8 cellular contexts compared by ENCODE assay signal in genomic region chr1:145858937-145859490, GRCh38. TPM values are rescaled to one million over a fixed set of nuclear protein-coding genes. Genes with fewer than 3 reads are reported as not detected.
DNase-seq lines count a peak whose midpoint lies in the region; ATAC-seq and TF ChIP-seq lines count a peak whose summit lies in the region.

PIAS3 (minus strand) TSS chr1:145859081; CDS start chr1:145858990, 91 bp downstream.

- dilution Hi-C loops in mammary epithelial cell (cut with HindIII; ENCODE audit: low sequenced_read_pairs) = no loop called here

- H3K9me3 ChIP-seq in mammary epithelial cell (replicated peaks; ENCODE audit: insufficient read depth, low read length) (no peaks in the 10 kb centered on the region), smooth muscle cell (replicated peaks; ENCODE audit: low read depth) (no peaks in the 10 kb centered on the region)

- H3K79me2 ChIP-seq in mammary epithelial cell (ENCODE audit: insufficient read depth, low read length) (peaks cover 26% of the 10 kb centered on the region), smooth muscle cell (ENCODE audit: low read depth) (peaks cover 12% of the 10 kb centered on the region)

- H3K4me2 ChIP-seq in mammary epithelial cell (ENCODE audit: insufficient read depth, low read depth, low read length) (peak within 1 kb of the TSS; percentile 86), smooth muscle cell (peak within 1 kb of the TSS; percentile 91)

- 2% methylated on average over 23 of the region's 36 CpGs for WGBS in mammary epithelial cell (ENCODE audit: low coverage, missing lambda C conversion rate)
- WGBS in smooth muscle cell (ENCODE audit: low lambda C conversion rate) = 1% methylated on average over 24 of the region's 36 CpGs

- in situ Hi-C loops in ACHN (cut with HindIII; ENCODE audit: low pct_ligation_motif_present, low pct_unique_long_range_greater_than_20kb, low sequenced_read_pairs) (no loop called here), mammary epithelial cell (cut with MboI; ENCODE audit: low sequenced_read_pairs in 2 of 2) (loop anchor here in 1 of 2 donors (5.0 kb wide), 1 partner anchor 153 kb away; no protein-coding TSS in a partner anchor)

- ATAC-seq in GM18870 (IDR thresholded peaks at IDR 0.05; ENCODE audit: unreplicated experiment) (peak; percentile 42), HG03108 (IDR thresholded peaks at IDR 0.05; ENCODE audit: unreplicated experiment) (peak; percentile 85)

- H3K36me3 ChIP-seq in mammary epithelial cell (ENCODE audit: insufficient read depth, low read length) (peaks cover 3% of the 10 kb centered on the region), smooth muscle cell (ENCODE audit: low read depth) (peaks cover 4% of the 10 kb centered on the region)

- H3K27ac ChIP-seq in mammary epithelial cell (ENCODE audit: insufficient read depth, low read depth, low read length) (peak within 1 kb of the TSS; percentile 29), smooth muscle cell (ENCODE audit: low read depth) (peak within 1 kb of the TSS; percentile 60)

- no TSS peak for BruUV-seq in mammary epithelial cell (replicated peaks; lab: Mats Ljungman, UMichigan)

- H3K9ac ChIP-seq in mammary epithelial cell (ENCODE audit: insufficient read depth, low read length) (peak within 1 kb of the TSS; percentile 75), smooth muscle cell (ENCODE audit: low read depth) (peak within 1 kb of the TSS; percentile 84)

- H3F3A ChIP-seq in smooth muscle cell (ENCODE audit: low read depth) = peaks cover 6% of the 10 kb centered on the region

- CTCF ChIA-PET in mammary epithelial cell (lab: Charles Lee; ENCODE audit: low non-redundant PET) = interaction anchor here (0.6 to 1.6 kb wide), 4 partner anchors 9 to 72 kb away, joined by 3 to 13 read pairs (median 6); no protein-coding TSS in a partner anchor

- H3K27me3 ChIP-seq in mammary epithelial cell (ENCODE audit: insufficient read depth, low read length) (no peaks in the 10 kb centered on the region), smooth muscle cell (ENCODE audit: low read depth) (no peaks in the 10 kb centered on the region)

- peaks cover 13% of the 10 kb centered on the region for H3K4me1 ChIP-seq in mammary epithelial cell (ENCODE audit: insufficient read depth, low read length)
- no peaks in the 10 kb centered on the region for H3K4me1 ChIP-seq in smooth muscle cell (ENCODE audit: low read depth)

- DNase-seq in ACHN (peak; percentile 95), NCI-H2196 (lab: John Stamatoyannopoulos, UW; ENCODE audit: unreplicated experiment) (peak; percentile 93), mammary epithelial cell (peak; percentile 93), iPS-NIHi7 (ENCODE audit: extremely low spot score) (peak; percentile 97), smooth muscle cell (lab: John Stamatoyannopoulos, UW; ENCODE audit: unreplicated experiment) (peak; percentile 84)

- intact Hi-C loops in mammary epithelial cell (cut with micrococcal nuclease) = loop anchor here (1.0 kb wide), 2 partner anchors 26 to 62 kb away; partner anchors contain the start of gene ANKRD35

- TF ChIP-seq CTCF in WI38 (IDR thresholded peaks at IDR 0.05; ENCODE audit: low read depth, low read length) (no peak), mammary epithelial cell (conservative IDR thresholded peaks at IDR 0.05 in 1 of 2, IDR thresholded peaks at IDR 0.05 in 1 of 2; ENCODE audit: extremely low read depth in 1 of 2, insufficient read depth in 1 of 2, low read depth in 1 of 2, low read length in 2 of 2) (no peak), smooth muscle cell (IDR thresholded peaks at IDR 0.05; ENCODE audit: borderline replicate concordance, insufficient read depth, poor library complexity, severe bottlenecking) (no peak)

- no peaks in the 10 kb centered on the region for H4K20me1 ChIP-seq in mammary epithelial cell (ENCODE audit: insufficient read depth, low read length)
- peaks cover 24% of the 10 kb centered on the region for H4K20me1 ChIP-seq in smooth muscle cell (ENCODE audit: low read depth)

- H2AFZ ChIP-seq in mammary epithelial cell (ENCODE audit: low read depth, low read length) (peak within 1 kb of the TSS; percentile 82), smooth muscle cell (ENCODE audit: low read depth) (peak within 1 kb of the TSS; percentile 91)

- H3K4me3 ChIP-seq in WI38 (ENCODE audit: low read depth, low read length) (peak within 1 kb of the TSS; percentile 95), mammary epithelial cell (replicated peaks in 1 of 3; ENCODE audit: insufficient read depth in 1 of 3, low read depth in 2 of 3, low read length in 3 of 3) (peak within 1 kb of the TSS; percentile 56 to 94 (median 80)), smooth muscle cell (peak within 1 kb of the TSS; percentile 96)

RNA-seq across cellular contexts. Expression of gene PIAS3, which starts in this region (rescaled TPM):
- total RNA-seq in mammary epithelial cell (10 to 100 TPM; 21.7 to 58.8 TPM), smooth muscle cell (39.2 and 42.7 TPM in 2 replicates)
- polyA plus RNA-seq in mammary epithelial cell (40.5 TPM), smooth muscle cell (57.6 and 62.0 TPM in 2 replicates)
- 89.4 TPM for polyA minus RNA-seq in mammary epithelial cell

Comparison
In these comparisons a context has a peak if more than half of its experiments do, and no peak if none do; other contexts are left out.
1. Peak in every context shown above with its lines: DNase-seq, ATAC-seq, H3K4me3 ChIP-seq and H3K27ac ChIP-seq.